Comparison of ENCODE assay signal across 8 cellular contexts in the genomic region with DNA sequence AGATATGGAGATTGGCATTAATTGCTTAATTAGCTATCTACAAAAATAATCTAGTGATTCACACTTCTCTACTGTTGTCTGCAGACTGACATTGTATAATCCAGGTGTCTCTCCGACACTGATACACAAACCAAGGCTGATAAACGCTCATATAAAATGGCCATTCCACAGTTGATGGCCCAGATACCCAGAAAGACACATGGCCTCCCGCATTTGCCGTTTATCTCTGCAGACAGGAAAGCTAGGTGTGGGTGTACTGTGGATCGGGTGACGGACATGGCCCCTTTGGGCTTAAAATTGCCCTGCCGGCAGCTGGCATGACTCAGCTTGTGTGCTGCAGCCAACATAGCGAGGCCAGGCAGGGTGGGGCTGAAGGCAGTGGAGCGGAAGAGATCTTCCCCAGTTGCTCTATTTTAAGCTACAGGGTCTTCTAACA. TPM values are rescaled to one million over a fixed set of nuclear protein-coding genes. Genes with fewer than 3 reads are reported as not detected.
DNase-seq lines count a peak whose midpoint lies in the region; ATAC-seq and TF ChIP-seq lines count a peak whose summit lies in the region.

No MANE protein-coding gene starts in this region.

- H3K9ac ChIP-seq in adipocyte (ENCODE audit: low read length), result no peak overlapping the region

- H3K36me3 ChIP-seq in adipocyte (ENCODE audit: control insufficient read depth, insufficient read depth, low read length, severe bottlenecking) (no peaks in the 10 kb centered on the region), H7 (replicated peaks; ENCODE audit: control insufficient read depth, insufficient read depth, low read length) (no peaks in the 10 kb centered on the region)

- H3K27me3 ChIP-seq in adipocyte (replicated peaks; ENCODE audit: control insufficient read depth, insufficient read depth, low read length), result no peaks in the 10 kb centered on the region
- no peaks in the 10 kb centered on the region for H3K27me3 ChIP-seq in H7 (ENCODE audit: control insufficient read depth, insufficient read depth, low read length)

- no peaks in the 10 kb centered on the region for H3K9me3 Mint-ChIP-seq in Calu3 (ENCODE audit: low read depth, unreplicated experiment)

- peaks cover 7% of the 10 kb centered on the region for H3K36me3 Mint-ChIP-seq in Calu3 (ENCODE audit: insufficient read depth, unreplicated experiment)

- H3K4me1 ChIP-seq in adipocyte (ENCODE audit: control insufficient read depth, insufficient read depth, low read length), result peaks cover 21% of the 10 kb centered on the region

- H3K27ac Mint-ChIP-seq in Calu3 (ENCODE audit: unreplicated experiment), result peak overlapping the region; percentile 82

- peaks cover 40% of the 10 kb centered on the region for H3K4me1 Mint-ChIP-seq in Calu3 (ENCODE audit: low read depth, unreplicated experiment)

- peaks cover under 1% of the 10 kb centered on the region for H3K9me3 ChIP-seq in adipocyte (ENCODE audit: control insufficient read depth, low read length)

- intact Hi-C loops in Calu3 (cut with micrococcal nuclease; ENCODE audit: unreplicated experiment), result no loop called here

- no peak for TF ChIP-seq CTCF in Calu3 (IDR thresholded peaks at IDR 0.05; ENCODE audit: unreplicated experiment)

- peak overlapping the region; percentile 47 for H3K4me3 Mint-ChIP-seq in Calu3 (ENCODE audit: low read depth, unreplicated experiment)

- ATAC-seq in GM19043 (IDR thresholded peaks at IDR 0.05; ENCODE audit: low read depth, unreplicated experiment) (peak; percentile 46), HG03135 (IDR thresholded peaks at IDR 0.05; ENCODE audit: unreplicated experiment) (peak; percentile 47)

- DNase-seq in Calu3 (peak; percentile 75), NCI-H2196 (lab: John Stamatoyannopoulos, UW; ENCODE audit: unreplicated experiment) (peak; percentile 60), adipocyte (ENCODE audit: low read depth) (peak; percentile 82), lung microvascular endothelial cell (ENCODE audit: low read depth in 2 of 2) (peak; percentile 48 to 61), H7 (no peak), COLO829 (ENCODE audit: low spot score) (no peak)

- H3K27me3 Mint-ChIP-seq in Calu3 (ENCODE audit: unreplicated experiment), result no peaks in the 10 kb centered on the region

- BruUV-seq in Calu3 (replicated peaks; lab: Mats Ljungman, UMichigan), result no TSS peak

- CTCF ChIA-PET in Calu3 (lab: Charles Lee), result interaction anchor here (0.8 to 2.2 kb wide), 3 partner anchors 8 to 34 kb away, joined by 3 to 9 read pairs (median 4); no protein-coding TSS in a partner anchor

- H3K4me3 ChIP-seq in adipocyte (ENCODE audit: low read length), result no peak overlapping the region
- H3K4me3 ChIP-seq in H7 (ENCODE audit: insufficient read depth, low read depth, low read length), result no peak overlapping the region

RNA-seq across cellular contexts. Expression of gene PMAIP1, which starts 18.5 kb away (rescaled TPM):
- total RNA-seq in Calu3 (2022) (56.1 and 75.4 TPM in 2 replicates), lung microvascular endothelial cell (9.2 and 13.7 TPM in 2 replicates)
- 131 and 207 TPM in 2 replicates for total RNA-seq in H7 (2014; rRNA removed; shearing (Covaris generic))

Comparison
In these comparisons a context has a peak if more than half of its experiments do, and no peak if none do; other contexts are left out.
1. DNase-seq: peak in Calu3 (single experiment), NCI-H2196 (single experiment), adipocyte (single experiment) and lung microvascular endothelial cell (2 of 2); none in H7 (single experiment) and COLO829 (single experiment).